Comparison of ENCODE assay signal across 8 cellular contexts in genomic region chr9:104992696-104993095, GRCh38.
DNase-seq lines count a peak whose midpoint lies in the region; ATAC-seq and TF ChIP-seq lines count a peak whose summit lies in the region.

No MANE protein-coding gene starts in this region.

- ATAC-seq in gastroesophageal sphincter (no peak), GM18873 (IDR thresholded peaks at IDR 0.05; ENCODE audit: low FRiP score, unreplicated experiment) (no peak), HG03571 (IDR thresholded peaks at IDR 0.05; ENCODE audit: unreplicated experiment) (no peak)

- peak overlapping the region; percentile 77 to 96 (median 94) for H3K27ac ChIP-seq in gastroesophageal sphincter
- H3K27ac ChIP-seq in sigmoid colon: peak overlapping the region; percentile 91 to 97 (median 96)
- H3K27ac ChIP-seq in SJCRH30: no peak overlapping the region

- peaks cover 18 to 46% (median 32%) of the 10 kb centered on the region in 3 donors for H3K4me1 ChIP-seq in gastroesophageal sphincter
- peaks cover 0 to 43% (median 40%) of the 10 kb centered on the region in 4 donors for H3K4me1 ChIP-seq in sigmoid colon
- H3K4me1 ChIP-seq in SJCRH30: peaks cover 4% of the 10 kb centered on the region; the same call in 1 of the 2 replicates

- TF ChIP-seq CTCF in gastroesophageal sphincter (IDR thresholded peaks at IDR 0.05): no peak
- TF ChIP-seq CTCF in sigmoid colon (IDR thresholded peaks at IDR 0.05): no peak

- no peak for TF ChIP-seq EP300 in gastroesophageal sphincter (IDR thresholded peaks at IDR 0.05)
- TF ChIP-seq EP300 in sigmoid colon (IDR thresholded peaks at IDR 0.05): no peak

- intact Hi-C loops in sigmoid colon (cut with DNase I): loop anchor here (1.0 to 10.0 kb wide), 5 partner anchors 24 to 422 kb away; partner anchors contain the start of gene SLC44A1

- H3K4me3 ChIP-seq in gastroesophageal sphincter (no peak overlapping the region), sigmoid colon (no peak overlapping the region), SJCRH30 (no peak overlapping the region)

- no peak for TF ChIP-seq POLR2A in gastroesophageal sphincter (IDR thresholded peaks at IDR 0.05)
- TF ChIP-seq POLR2A in sigmoid colon (IDR thresholded peaks at IDR 0.05): no peak

- peak; percentile 46 for DNase-seq in EL
- DNase-seq in RPMI7951 (ENCODE audit: low read depth): peak; percentile 16
- no peak for DNase-seq in sigmoid colon
- no peak for DNase-seq in SJCRH30
- DNase-seq in C1 segment of cervical spinal cord (lab: John Stamatoyannopoulos, UW): no peak

- no peaks in the 10 kb centered on the region for H3K36me3 ChIP-seq in gastroesophageal sphincter
- H3K36me3 ChIP-seq in sigmoid colon: no peaks in the 10 kb centered on the region
- H3K36me3 ChIP-seq in SJCRH30: no peaks in the 10 kb centered on the region

- no peaks in the 10 kb centered on the region for H3K9me3 ChIP-seq in gastroesophageal sphincter
- no peaks in the 10 kb centered on the region for H3K9me3 ChIP-seq in sigmoid colon
- H3K9me3 ChIP-seq in SJCRH30 (replicated peaks): no peaks in the 10 kb centered on the region

- 44 to 62% methylated on average over 5 of the region's 5 CpGs for WGBS in gastroesophageal sphincter (ENCODE audit: low coverage in 1 of 2), 2 donors
- WGBS in sigmoid colon, 2 donors: 78 to 80% methylated on average over 5 of the region's 5 CpGs

- H3K27me3 ChIP-seq in gastroesophageal sphincter: no peaks in the 10 kb centered on the region
- no peaks in the 10 kb centered on the region for H3K27me3 ChIP-seq in sigmoid colon
- no peaks in the 10 kb centered on the region for H3K27me3 ChIP-seq in SJCRH30

Comparison
In these comparisons a context has a peak if more than half of its experiments do, and no peak if none do; other contexts are left out.
1. DNase-seq: peak in EL (single experiment) and RPMI7951 (single experiment); none in sigmoid colon (single experiment), SJCRH30 (0 of 2) and C1 segment of cervical spinal cord (0 of 14).